8 cellular contexts compared by ENCODE assay signal in genomic region chr5:672329-673139, GRCh38. TPM values are rescaled to one million over a fixed set of nuclear protein-coding genes. Genes with fewer than 3 reads are reported as not detected.
DNase-seq lines count a peak whose midpoint lies in the region; FAIRE-seq and TF ChIP-seq lines count a peak whose summit lies in the region.

No MANE protein-coding gene starts in this region.

- DNase-seq in GM04503 (ENCODE audit: low read depth) (peak; percentile 37), NCI-H2081 treated with DMSO at 0.1 percent for 48 hours (lab: John Stamatoyannopoulos, UW) (peak; percentile 97), kidney glomerular epithelial cell (lab: John Stamatoyannopoulos, UW) (peak; percentile 69), cerebellar nuclear complex (lab: John Stamatoyannopoulos, UW) (no peak), GM12891 (ENCODE audit: insufficient read length, low spot score) (no peak)
- DNase-seq in activated CD4-positive, CD25-positive, alpha-beta regulatory T cell treated with anti-CD3 and anti-CD28 coated beads, Interleukin-2, amount 50 U/mL, for 16 hours (ENCODE audit: low read depth, low spot score), result peak; percentile 52
- DNase-seq in stimulated activated CD4-positive, alpha-beta T cell treated with anti-CD3 and anti-CD28 coated beads, Interleukin-1b, Interleukin-23, amount 100 ng/mL, for 48 hours, result peak; percentile 64

- H3K27ac ChIP-seq in cingulate gyrus (ENCODE audit: low read depth, low read length), result peak overlapping the region; percentile 99

- no peak for TF ChIP-seq POLR2A in GM12891 (IDR thresholded peaks at IDR 0.05; ENCODE audit: low read depth, low read length)

- FAIRE-seq in GM12891 (lab: Jason Lieb, UNC), result no peak

TF ChIP-seq in GM12891, 5 proteins besides CTCF, POLR2A, EP300 and RAD21:
- no peak for TF ChIP-seq SPI1 (IDR thresholded peaks at IDR 0.05; ENCODE audit: low read depth, low read length)
- no peak for TF ChIP-seq TAF1 (IDR thresholded peaks at IDR 0.05; ENCODE audit: low read depth, low read length)
- no peak for TF ChIP-seq POU2F2 (IDR thresholded peaks at IDR 0.05; ENCODE audit: low read depth, low read length)
- TF ChIP-seq PAX5 (IDR thresholded peaks at IDR 0.05; ENCODE audit: insufficient read depth, low read length, severe bottlenecking), result no peak
- no peak for TF ChIP-seq POLR2AphosphoS5 (IDR thresholded peaks at IDR 0.05; ENCODE audit: low read depth, low read length)
TF ChIP-seq in GM12891: peak in this region for 0.

RNA-seq across cellular contexts. Expression of gene TPPP, which starts 20.6 kb away (rescaled TPM):
- polyA plus RNA-seq in GM12891 (2012; ENCODE audit: low read depth, missing spikeins), result 0.09 TPM

Comparison
In these comparisons a context has a peak if more than half of its experiments do, and no peak if none do; other contexts are left out.
1. DNase-seq: peak in GM04503 (single experiment), NCI-H2081 treated with DMSO at 0.1 percent for 48 hours (single experiment), activated CD4-positive, CD25-positive, alpha-beta regulatory T cell treated with anti-CD3 and anti-CD28 coated beads, Interleukin-2, amount 50 U/mL, for 16 hours (single experiment), kidney glomerular epithelial cell (single experiment) and stimulated activated CD4-positive, alpha-beta T cell treated with anti-CD3 and anti-CD28 coated beads, Interleukin-1b, Interleukin-23, amount 100 ng/mL, for 48 hours (single experiment); none in cerebellar nuclear complex (0 of 2) and GM12891 (single experiment).